Comparison of ENCODE assay signal across 32 cellular contexts in genomic region chr10:133056651-133057178, GRCh38. TPM values are rescaled to one million over a fixed set of nuclear protein-coding genes. Genes with fewer than 3 reads are reported as not detected.
"Had no signal": no experiment of that assay in that cellular context is flagged by ENCODE, and none has a peak within 500 bp of the region (broad histone marks: within the 10 kb centered on the region; RNA-seq: fewer than 3 reads in every experiment).

No MANE protein-coding gene starts in this region.

- H3K4me3 ChIP-seq: dorsolateral prefrontal cortex, gastrocnemius medialis, mucosa of descending colon, ovary, psoas muscle, skin epidermis, spleen, testis, tibial artery had no signal

- H3K4me3 Mint-ChIP-seq: endodermal cell, mesothelial cell of epicardium, naive B cell, nephron had no signal

- H3K36me3 ChIP-seq: gastrocnemius medialis, ovary, spleen, tibial artery had no signal

- H3K36me3 Mint-ChIP-seq: mesothelial cell of epicardium, naive B cell, type B pancreatic cell had no signal

- DNase-seq: dorsolateral prefrontal cortex; effector CD8-positive, alpha-beta T cell; endodermal cell; foreskin fibroblast; gastrocnemius medialis; head of caudate nucleus; mesenchymal stem cell; naive B cell; occipital lobe; ovary; posterior cingulate gyrus; psoas muscle; spleen; stimulated activated CD4-positive, alpha-beta T cell treated with anti-CD3 and anti-CD28 coated beads, Interleukin-4, amount 100 ng/mL, for 4 hours; stimulated activated naive CD4-positive, alpha-beta T cell; substantia nigra; testis; tibial artery had no signal

- ATAC-seq: esophagus mucosa, gastrocnemius medialis, left lobe of liver, mucosa of descending colon, psoas muscle had no signal

- H3K27me3 ChIP-seq: ovary, testis had no signal

- H3K27me3 Mint-ChIP-seq: type B pancreatic cell had no signal

- FAIRE-seq: colon, keratinocyte had no signal

- H3K9me3 Mint-ChIP-seq: endodermal cell, mesothelial cell of epicardium, nephron, type B pancreatic cell had no signal

- H3K27ac Mint-ChIP-seq: endodermal cell, mesothelial cell of epicardium, nephron, type B pancreatic cell had no signal

- H3K4me1 ChIP-seq: gastrocnemius medialis, psoas muscle, testis, tibial artery had no signal

- H3K4me1 Mint-ChIP-seq: endodermal cell, mesothelial cell of epicardium had no signal

- H3K9me3 ChIP-seq: gastrocnemius medialis, mucosa of descending colon, ovary, psoas muscle, spleen, testis, tibial artery had no signal

- H3K27ac ChIP-seq: dorsolateral prefrontal cortex, epithelial cell of prostate, gastrocnemius medialis, ovary, psoas muscle, skin epidermis, spleen, testis, tibial artery had no signal

RNA-seq across cellular contexts. Expression of gene ADGRA1, which starts 31.0 kb away (rescaled TPM):
- total RNA-seq: esophagus mucosa, gastrocnemius medialis, glomerular endothelial cell, lower leg skin, mesothelial cell of epicardium, renal cortical epithelial cell, urinary bladder had no signal
- polyA plus RNA-seq: keratinocyte, ovary had no signal
